Comparison of ENCODE assay signal across 20 cellular contexts in genomic region chr22:46364341-46365165, GRCh38.
"Had no signal": no experiment of that assay in that cellular context is flagged by ENCODE, and none has a peak within 500 bp of the region (broad histone marks: within the 10 kb centered on the region; RNA-seq: fewer than 3 reads in every experiment).

No MANE protein-coding gene starts in this region.

- H3K4me3 ChIP-seq: dorsolateral prefrontal cortex, heart left ventricle, lung, thyroid gland had no signal

- H3K4me1 Mint-ChIP-seq: nephron had no signal

- ATAC-seq: activated CD8-positive, alpha-beta T cell treated with anti-CD3 and anti-CD28 coated beads, Interleukin-2, amount 10 ng/mL, durations not matched to agents 7 days and 5 days; activated T-cell treated with anti-CD3 and anti-CD28 coated beads, Interleukin-2, amount 50 U/mL, for 4 hours; heart left ventricle had no signal

- H3K27me3 Mint-ChIP-seq: activated CD4-positive, alpha-beta T cell treated with anti-CD3 and anti-CD28 coated beads, Interleukin-2, amount 10 ng/mL, durations not matched to agents 7 days and 5 days; brain had no signal

- H3K27me3 ChIP-seq: thyroid gland had no signal

- H3K9me3 Mint-ChIP-seq: activated CD4-positive, alpha-beta T cell treated with anti-CD3 and anti-CD28 coated beads, Interleukin-2, amount 10 ng/mL, durations not matched to agents 7 days and 5 days; activated T-cell treated with anti-CD3 and anti-CD28 coated beads, Interleukin-2, amount 50 U/mL, for 4 hours; endodermal cell; nephron had no signal

- H3K4me3 Mint-ChIP-seq: activated CD4-positive, alpha-beta T cell treated with anti-CD3 and anti-CD28 coated beads, Interleukin-2, amount 10 ng/mL, durations not matched to agents 7 days and 5 days; activated CD8-positive, alpha-beta T cell treated with anti-CD3 and anti-CD28 coated beads, Interleukin-2, amount 10 ng/mL, durations not matched to agents 7 days and 5 days; activated naive CD4-positive, alpha-beta T cell treated with anti-CD3 and anti-CD28 coated beads for 36 hours; activated T-cell treated with anti-CD3 and anti-CD28 coated beads, Interleukin-2, amount 50 U/mL, for 4 hours; brain; endodermal cell; nephron had no signal

- H3K27ac ChIP-seq: dorsolateral prefrontal cortex, epithelial cell of prostate, heart left ventricle, thyroid gland had no signal

- H3K27ac Mint-ChIP-seq: activated CD4-positive, alpha-beta T cell treated with anti-CD3 and anti-CD28 coated beads, Interleukin-2, amount 10 ng/mL, durations not matched to agents 7 days and 5 days; activated CD8-positive, alpha-beta T cell treated with anti-CD3 and anti-CD28 coated beads, Interleukin-2, amount 10 ng/mL, durations not matched to agents 7 days and 5 days; activated naive CD4-positive, alpha-beta T cell treated with anti-CD3 and anti-CD28 coated beads for 36 hours; brain; endodermal cell; nephron had no signal

- H3K4me1 ChIP-seq: heart left ventricle, thyroid gland had no signal

- DNase-seq: activated CD4-positive, alpha-beta T cell treated with anti-CD3 and anti-CD28 coated beads, Interleukin-2, amount 10 ng/mL, durations not matched to agents 7 days and 5 days; activated CD8-positive, alpha-beta T cell treated with anti-CD3 and anti-CD28 coated beads, Interleukin-2, amount 10 ng/mL, durations not matched to agents 7 days and 5 days; activated naive CD4-positive, alpha-beta T cell treated with anti-CD3 and anti-CD28 coated beads for 36 hours; activated T-cell treated with anti-CD3 and anti-CD28 coated beads, Interleukin-2, amount 50 U/mL, for 4 hours; anterior cingulate cortex; central memory CD4-positive, alpha-beta T cell; dorsolateral prefrontal cortex; endodermal cell; foreskin fibroblast; kidney glomerular epithelial cell; midbrain; nucleus accumbens; stimulated activated naive CD4-positive, alpha-beta T cell treated with Interleukin-2 at 50 U/mL for 16 hours; T1000 had no signal
